20 cellular contexts compared by ENCODE assay signal in genomic region chr7:27601217-27601616, GRCh38.
A peak's percentile ranks its signal among the peaks of the same experiment; 100 is the strongest.
DNase-seq lines count a peak whose midpoint lies in the region; ATAC-seq, FAIRE-seq and TF ChIP-seq lines count a peak whose summit lies in the region.
"Had no signal": no experiment of that assay in that cellular context is flagged by ENCODE, and none has a peak within 500 bp of the region (broad histone marks: within the 10 kb centered on the region; RNA-seq: fewer than 3 reads in every experiment).

No MANE protein-coding gene starts in this region.

- H3K9me3 ChIP-seq in HUES48 (ENCODE audit: control insufficient read depth, insufficient read depth, low read length) (no peaks in the 10 kb centered on the region), iPS-20b (ENCODE audit: insufficient read depth, low read depth, low read length) (no peaks in the 10 kb centered on the region), mucosa of descending colon (no peaks in the 10 kb centered on the region)
- H3K9me3 ChIP-seq: BE2C, Caco-2 had no signal

- no peak for TF ChIP-seq POLR2A in GM18505 (IDR thresholded peaks at IDR 0.05; ENCODE audit: borderline replicate concordance, extremely low read depth, insufficient read depth, insufficient read length)

- H3K4me1 ChIP-seq in HUES48 (ENCODE audit: control insufficient read depth, insufficient read depth, low read length) (peaks cover 62% of the 10 kb centered on the region), iPS-20b (ENCODE audit: insufficient read depth, low read length) (peaks cover 53% of the 10 kb centered on the region; the same call in 1 of the 2 replicates), mucosa of descending colon (ENCODE audit: low read depth) (peaks cover 3% of the 10 kb centered on the region)

- peak overlapping the region; percentile 42; the same call in 1 of the 2 replicates for H3K27ac Mint-ChIP-seq in WTC11
- H3K27ac Mint-ChIP-seq: CD4-positive, CD25-positive, alpha-beta regulatory T cell; CD8-positive, alpha-beta memory T cell had no signal

- H3K36me3 ChIP-seq in HUES48 (ENCODE audit: control insufficient read depth, insufficient read depth, low read length) (no peaks in the 10 kb centered on the region), iPS-20b (ENCODE audit: insufficient read depth, low read depth, low read length) (no peaks in the 10 kb centered on the region), mucosa of descending colon (ENCODE audit: low read depth) (no peaks in the 10 kb centered on the region)
- H3K36me3 ChIP-seq: BE2C had no signal

- peaks cover 3% of the 10 kb centered on the region; the same call in 1 of the 2 replicates for H3K36me3 Mint-ChIP-seq in WTC11

- H3K27me3 ChIP-seq in HUES48 (ENCODE audit: control insufficient read depth, insufficient read depth, low read length): no peaks in the 10 kb centered on the region
- H3K27me3 ChIP-seq in iPS-20b (ENCODE audit: insufficient read depth, low read length): no peaks in the 10 kb centered on the region
- H3K27me3 ChIP-seq: BE2C had no signal

- POLR2A ChIA-PET in WTC11 (lab: Charles Lee): no interaction called here

- no peak overlapping the region for H3K4me3 Mint-ChIP-seq in WTC11
- H3K4me3 Mint-ChIP-seq: CD4-positive, CD25-positive, alpha-beta regulatory T cell; CD8-positive, alpha-beta memory T cell; H9 had no signal

- no peak for ATAC-seq in WTC11
- ATAC-seq in GM18505 (IDR thresholded peaks at IDR 0.05; ENCODE audit: unreplicated experiment): no peak
- ATAC-seq in GM19023 (IDR thresholded peaks at IDR 0.05; ENCODE audit: unreplicated experiment): no peak
- ATAC-seq in mucosa of descending colon: no peak

- H3K9me3 Mint-ChIP-seq in WTC11: peaks cover 3% of the 10 kb centered on the region
- H3K9me3 Mint-ChIP-seq: CD4-positive, CD25-positive, alpha-beta regulatory T cell; CD8-positive, alpha-beta memory T cell; H9 had no signal

- intact Hi-C loops in mucosa of descending colon (cut with DNase I, micrococcal nuclease): no loop called here

- H3K9ac ChIP-seq in HUES48 (ENCODE audit: low read depth, low read length): no peak overlapping the region
- H3K9ac ChIP-seq in iPS-20b (ENCODE audit: low read depth, low read length): peak overlapping the region; percentile 72; the same call in 1 of the 2 replicates
- H3K9ac ChIP-seq: KMS-11 had no signal

- H3K27ac ChIP-seq in HUES48 (ENCODE audit: low read depth, low read length) (peak overlapping the region; percentile 88), iPS-20b (ENCODE audit: low read length) (peak overlapping the region; percentile 76)
- H3K27ac ChIP-seq: KMS-11 had no signal

- FAIRE-seq in G401.6 (lab: Jason Lieb, UNC): peak; percentile 76
- FAIRE-seq: GM19239 had no signal

- H3K4me1 Mint-ChIP-seq in WTC11: peaks cover 57% of the 10 kb centered on the region
- H3K4me1 Mint-ChIP-seq: CD8-positive, alpha-beta memory T cell had no signal

- H3K27me3 Mint-ChIP-seq in WTC11 (ENCODE audit: low read depth): no peaks in the 10 kb centered on the region
- H3K27me3 Mint-ChIP-seq: CD4-positive, CD25-positive, alpha-beta regulatory T cell had no signal

- DNase-seq in WTC11 (ENCODE audit: low spot score) (no peak), mucosa of descending colon (no peak)
- DNase-seq: ACHN; BE2C; C1 segment of cervical spinal cord; Caco-2; CD4-positive, CD25-positive, alpha-beta regulatory T cell; CD8-positive, alpha-beta memory T cell; DMS153; DMS79; GF-D8; GOT3; H9 had no signal

- TF ChIP-seq CTCF in WTC11 (IDR thresholded peaks at IDR 0.05): no peak
- TF ChIP-seq CTCF in mucosa of descending colon (IDR thresholded peaks at IDR 0.05): no peak

- H3K4me3 ChIP-seq in HUES48 (ENCODE audit: low read depth, low read length): no peak overlapping the region
- no peak overlapping the region for H3K4me3 ChIP-seq in iPS-20b (ENCODE audit: low read length)
- H3K4me3 ChIP-seq in mucosa of descending colon: no peak overlapping the region

- CTCF ChIA-PET in WTC11 (lab: Charles Lee): no interaction called here

TF ChIP-seq in WTC11, 78 proteins besides CTCF, POLR2A, EP300 and RAD21:
- no peak for TF ChIP-seq ZNF232 (CRISPR knock-in tag; IDR thresholded peaks at IDR 0.05)
- no peak for TF ChIP-seq ZNF423 (CRISPR knock-in tag; IDR thresholded peaks at IDR 0.05)
- no peak for TF ChIP-seq FOXJ3 (CRISPR knock-in tag; IDR thresholded peaks at IDR 0.05; ENCODE audit: borderline replicate concordance)
- TF ChIP-seq, protein P1, sequence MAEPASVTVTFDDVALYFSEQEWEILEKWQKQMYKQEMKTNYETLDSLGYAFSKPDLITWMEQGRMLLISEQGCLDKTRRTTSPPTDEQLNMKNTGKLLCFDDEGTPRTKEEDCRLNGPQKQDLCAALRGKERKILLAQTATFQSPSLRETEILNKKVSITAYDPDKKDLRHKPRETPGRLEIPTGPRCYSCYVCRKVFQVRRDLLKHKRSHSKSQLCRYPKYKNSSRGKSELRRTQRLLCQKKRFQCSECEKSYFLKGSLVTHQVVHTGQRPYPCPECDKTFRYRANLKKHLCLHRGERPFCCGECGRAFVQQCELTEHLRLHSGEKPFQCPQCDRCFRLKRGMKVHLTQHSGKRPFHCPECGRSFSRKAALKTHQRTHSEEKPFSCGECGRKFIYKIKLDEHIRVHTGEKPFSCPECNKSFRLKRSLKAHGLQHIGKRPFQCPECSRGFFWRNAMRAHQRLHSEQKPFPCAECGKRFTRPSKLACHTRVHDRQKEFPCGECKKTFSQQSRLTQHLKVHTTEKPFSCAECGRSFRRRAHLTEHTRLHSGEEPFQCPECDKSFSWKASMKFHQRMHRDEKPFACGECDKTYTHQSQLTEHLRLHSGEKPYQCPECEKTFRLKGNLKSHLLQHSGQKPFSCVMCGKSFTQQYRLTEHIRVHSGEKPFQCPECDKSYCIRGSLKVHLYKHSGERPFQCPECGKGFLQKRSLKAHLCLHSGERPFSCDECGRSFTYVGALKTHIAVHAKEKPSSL (CRISPR knock-in tag; conservative IDR thresholded peaks at IDR 0.05): no peak
- TF ChIP-seq NR2C2 (CRISPR knock-in tag; IDR thresholded peaks at IDR 0.05): no peak
- TF ChIP-seq JAZF1 (CRISPR knock-in tag; IDR thresholded peaks at IDR 0.05): no peak
- TF ChIP-seq CREM (CRISPR knock-in tag; IDR thresholded peaks at IDR 0.05): no peak
- no peak for TF ChIP-seq ELF4 (CRISPR knock-in tag; IDR thresholded peaks at IDR 0.05; ENCODE audit: low read depth)
- no peak for TF ChIP-seq TEAD1 (CRISPR knock-in tag; IDR thresholded peaks at IDR 0.05)
- TF ChIP-seq, protein P2, sequence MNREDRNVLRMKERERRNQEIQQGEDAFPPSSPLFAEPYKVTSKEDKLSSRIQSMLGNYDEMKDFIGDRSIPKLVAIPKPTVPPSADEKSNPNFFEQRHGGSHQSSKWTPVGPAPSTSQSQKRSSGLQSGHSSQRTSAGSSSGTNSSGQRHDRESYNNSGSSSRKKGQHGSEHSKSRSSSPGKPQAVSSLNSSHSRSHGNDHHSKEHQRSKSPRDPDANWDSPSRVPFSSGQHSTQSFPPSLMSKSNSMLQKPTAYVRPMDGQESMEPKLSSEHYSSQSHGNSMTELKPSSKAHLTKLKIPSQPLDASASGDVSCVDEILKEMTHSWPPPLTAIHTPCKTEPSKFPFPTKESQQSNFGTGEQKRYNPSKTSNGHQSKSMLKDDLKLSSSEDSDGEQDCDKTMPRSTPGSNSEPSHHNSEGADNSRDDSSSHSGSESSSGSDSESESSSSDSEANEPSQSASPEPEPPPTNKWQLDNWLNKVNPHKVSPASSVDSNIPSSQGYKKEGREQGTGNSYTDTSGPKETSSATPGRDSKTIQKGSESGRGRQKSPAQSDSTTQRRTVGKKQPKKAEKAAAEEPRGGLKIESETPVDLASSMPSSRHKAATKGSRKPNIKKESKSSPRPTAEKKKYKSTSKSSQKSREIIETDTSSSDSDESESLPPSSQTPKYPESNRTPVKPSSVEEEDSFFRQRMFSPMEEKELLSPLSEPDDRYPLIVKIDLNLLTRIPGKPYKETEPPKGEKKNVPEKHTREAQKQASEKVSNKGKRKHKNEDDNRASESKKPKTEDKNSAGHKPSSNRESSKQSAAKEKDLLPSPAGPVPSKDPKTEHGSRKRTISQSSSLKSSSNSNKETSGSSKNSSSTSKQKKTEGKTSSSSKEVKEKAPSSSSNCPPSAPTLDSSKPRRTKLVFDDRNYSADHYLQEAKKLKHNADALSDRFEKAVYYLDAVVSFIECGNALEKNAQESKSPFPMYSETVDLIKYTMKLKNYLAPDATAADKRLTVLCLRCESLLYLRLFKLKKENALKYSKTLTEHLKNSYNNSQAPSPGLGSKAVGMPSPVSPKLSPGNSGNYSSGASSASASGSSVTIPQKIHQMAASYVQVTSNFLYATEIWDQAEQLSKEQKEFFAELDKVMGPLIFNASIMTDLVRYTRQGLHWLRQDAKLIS (CRISPR knock-in tag; IDR thresholded peaks at IDR 0.05; ENCODE audit: borderline replicate concordance): no peak
- no peak for TF ChIP-seq GABPB1 (CRISPR knock-in tag; IDR thresholded peaks at IDR 0.05)
TF ChIP-seq in WTC11: peak in this region for 0.
